ENCODE assay signal across 8 cellular contexts in the genomic region with DNA sequence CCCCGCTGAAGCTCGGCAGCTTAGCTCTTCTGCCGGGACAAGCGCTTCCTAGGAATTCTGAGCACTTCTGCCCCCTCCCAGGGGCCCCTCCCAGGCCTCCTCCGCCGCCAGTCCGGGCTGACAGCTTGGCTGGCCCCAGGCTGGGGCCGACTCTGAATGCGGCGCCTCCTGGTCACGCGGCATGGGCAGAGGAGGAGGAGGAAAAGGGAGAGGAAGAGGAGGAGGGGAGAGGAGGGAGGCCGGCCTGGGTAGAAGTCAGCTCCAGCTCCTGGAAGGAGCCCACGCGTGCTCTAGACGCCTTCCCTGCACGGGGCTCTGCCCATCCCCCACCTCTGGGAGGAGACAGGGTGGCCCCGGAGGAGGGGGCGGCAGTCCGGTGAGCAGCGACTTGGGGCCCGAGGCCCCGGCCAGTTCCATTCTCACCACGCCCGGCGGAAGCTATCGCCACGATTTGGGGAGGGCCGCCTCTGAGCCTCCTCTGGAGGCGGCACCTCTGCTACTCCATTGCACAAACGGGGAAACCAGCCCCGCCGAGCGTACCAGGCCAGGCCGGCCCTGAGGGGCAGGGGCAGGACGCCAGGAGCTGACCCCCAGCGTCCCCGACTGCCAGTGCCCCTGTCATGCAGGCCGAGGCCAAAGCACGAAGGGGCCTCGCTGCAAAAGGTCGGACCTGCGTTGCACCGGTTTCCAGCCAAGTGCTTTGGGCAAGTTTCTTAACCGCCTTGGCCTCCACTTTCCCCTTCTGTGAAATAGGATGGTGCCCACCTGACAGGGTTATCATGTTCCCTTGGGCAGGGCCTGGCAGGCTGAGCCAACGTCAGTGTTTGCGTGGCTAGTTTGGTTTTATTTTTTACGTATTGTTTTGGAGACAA. TPM values are rescaled to one million over a fixed set of nuclear protein-coding genes. Genes with fewer than 3 reads are reported as not detected.
DNase-seq lines count a peak whose midpoint lies in the region; ATAC-seq and TF ChIP-seq lines count a peak whose summit lies in the region.

No MANE protein-coding gene starts in this region.

- H3K4me1 Mint-ChIP-seq in activated CD4-positive, alpha-beta T cell treated with anti-CD3 and anti-CD28 coated beads, Interleukin-2, amount 10 ng/mL, durations not matched to agents 7 days and 5 days, result peaks cover 18% of the 10 kb centered on the region
- H3K4me1 Mint-ChIP-seq in activated naive CD8-positive, alpha-beta T cell treated with anti-CD3 and anti-CD28 coated beads for 36 hours, result peaks cover 15% of the 10 kb centered on the region

- no CpG with 5 or more reads among the region's 48 CpGs for WGBS in iPS DF 6.9 (ENCODE audit: insufficient coverage, insufficient read length)
- 7 to 20% (median 10%) methylated on average over 14 to 48 of the region's 48 CpGs for WGBS in spleen, 5 donors

- no peaks in the 10 kb centered on the region for H3K27me3 ChIP-seq in iPS DF 6.9 (ENCODE audit: control insufficient read depth, insufficient read depth, low read length)
- H3K27me3 ChIP-seq in spleen (replicated peaks in 1 of 7), result peaks cover 0 to 23% (median 0%) of the 10 kb centered on the region in 7 donors
- H3K27me3 ChIP-seq in HAP-1 (ENCODE audit: low read depth), result no peaks in the 10 kb centered on the region; the same call in 1 of the 2 replicates

- H3K27ac Mint-ChIP-seq in activated CD4-positive, alpha-beta T cell treated with anti-CD3 and anti-CD28 coated beads, Interleukin-2, amount 10 ng/mL, durations not matched to agents 7 days and 5 days, result peak overlapping the region; percentile 82
- no peak overlapping the region for H3K27ac Mint-ChIP-seq in activated naive CD8-positive, alpha-beta T cell treated with anti-CD3 and anti-CD28 coated beads for 36 hours

- POLR2A ChIA-PET in activated CD4-positive, alpha-beta T cell treated with anti-CD3 and anti-CD28 coated beads, Interleukin-2, amount 10 ng/mL, durations not matched to agents 7 days and 5 days (lab: Charles Lee), result no interaction called here

- H3K36me3 ChIP-seq in iPS DF 6.9 (ENCODE audit: control insufficient read depth, insufficient read depth, low read length) (no peaks in the 10 kb centered on the region), spleen (no peaks in the 10 kb centered on the region), HAP-1 (replicated peaks) (no peaks in the 10 kb centered on the region)

- TF ChIP-seq CTCF in spleen (IDR thresholded peaks at IDR 0.05 in 8 of 11, conservative IDR thresholded peaks at IDR 0.05 in 3 of 11), result no peak

- no peaks in the 10 kb centered on the region for H3K36me3 Mint-ChIP-seq in activated CD4-positive, alpha-beta T cell treated with anti-CD3 and anti-CD28 coated beads, Interleukin-2, amount 10 ng/mL, durations not matched to agents 7 days and 5 days (ENCODE audit: low read depth)
- H3K36me3 Mint-ChIP-seq in activated naive CD8-positive, alpha-beta T cell treated with anti-CD3 and anti-CD28 coated beads for 36 hours, result no peaks in the 10 kb centered on the region

- no peaks in the 10 kb centered on the region for H3K9me3 Mint-ChIP-seq in activated CD4-positive, alpha-beta T cell treated with anti-CD3 and anti-CD28 coated beads, Interleukin-2, amount 10 ng/mL, durations not matched to agents 7 days and 5 days
- no peaks in the 10 kb centered on the region for H3K9me3 Mint-ChIP-seq in activated naive CD8-positive, alpha-beta T cell treated with anti-CD3 and anti-CD28 coated beads for 36 hours

- CTCF ChIA-PET in activated CD4-positive, alpha-beta T cell treated with anti-CD3 and anti-CD28 coated beads, Interleukin-2, amount 10 ng/mL, durations not matched to agents 7 days and 5 days (lab: Charles Lee), result interaction anchor here (0.9 to 2.6 kb wide), 7 partner anchors 8 to 127 kb away, joined by 3 to 8 read pairs (median 6); no protein-coding TSS in a partner anchor

- intact Hi-C loops in spleen (cut with DNase I; ENCODE audit: low total_unique reads), result no loop called here

- H3K27me3 Mint-ChIP-seq in activated CD4-positive, alpha-beta T cell treated with anti-CD3 and anti-CD28 coated beads, Interleukin-2, amount 10 ng/mL, durations not matched to agents 7 days and 5 days, result peaks cover 4% of the 10 kb centered on the region
- no peaks in the 10 kb centered on the region for H3K27me3 Mint-ChIP-seq in activated naive CD8-positive, alpha-beta T cell treated with anti-CD3 and anti-CD28 coated beads for 36 hours

- H3K4me1 ChIP-seq in iPS DF 6.9 (ENCODE audit: control insufficient read depth, insufficient read depth, low read length), result peaks cover 3% of the 10 kb centered on the region
- peaks cover 10 to 39% (median 28%) of the 10 kb centered on the region in 6 donors for H3K4me1 ChIP-seq in spleen
- H3K4me1 ChIP-seq in HAP-1, result peaks cover 9% of the 10 kb centered on the region

- peak overlapping the region; percentile 30 for H3K4me3 ChIP-seq in iPS DF 6.9 (ENCODE audit: low read length)
- H3K4me3 ChIP-seq in spleen, result peak overlapping the region; percentile 12 to 98 (median 70)
- H3K4me3 ChIP-seq in HAP-1, result no peak overlapping the region

- no peaks in the 10 kb centered on the region for H3K9me3 ChIP-seq in iPS DF 6.9 (ENCODE audit: control insufficient read depth, insufficient read depth, low read length)
- H3K9me3 ChIP-seq in spleen, result no peaks in the 10 kb centered on the region
- no peaks in the 10 kb centered on the region for H3K9me3 ChIP-seq in HAP-1

- TF ChIP-seq POLR2A in spleen (IDR thresholded peaks at IDR 0.05), result no peak

- DNase-seq in activated CD4-positive, alpha-beta T cell treated with anti-CD3 and anti-CD28 coated beads, Interleukin-2, amount 10 ng/mL, durations not matched to agents 7 days and 5 days, result peak; percentile 24
- no peak for DNase-seq in activated CD4-positive, alpha-beta T cell treated with anti-CD3 and anti-CD28 coated beads for 4 hours
- DNase-seq in activated naive CD8-positive, alpha-beta T cell treated with anti-CD3 and anti-CD28 coated beads for 36 hours, result peak; percentile 22
- no peak for DNase-seq in iPS DF 6.9 (ENCODE audit: low read depth, low spot score)
- peak; percentile 88 for DNase-seq in spleen
- no peak for DNase-seq in HAP-1 (ENCODE audit: low spot score in 2 of 2)

- in situ Hi-C loops in HAP-1 (cut with MboI; ENCODE audit: low sequenced_read_pairs), result no loop called here

- no peak for ATAC-seq in GM21576 (IDR thresholded peaks at IDR 0.05; ENCODE audit: unreplicated experiment)
- ATAC-seq in GM21515 (IDR thresholded peaks at IDR 0.05; ENCODE audit: unreplicated experiment), result no peak

- peak overlapping the region; percentile 67 for H3K4me3 Mint-ChIP-seq in activated CD4-positive, alpha-beta T cell treated with anti-CD3 and anti-CD28 coated beads, Interleukin-2, amount 10 ng/mL, durations not matched to agents 7 days and 5 days
- peak overlapping the region; percentile 64 for H3K4me3 Mint-ChIP-seq in activated naive CD8-positive, alpha-beta T cell treated with anti-CD3 and anti-CD28 coated beads for 36 hours

- H3K27ac ChIP-seq in iPS DF 6.9 (ENCODE audit: low read length), result no peak overlapping the region
- peak overlapping the region in 5 of 8 donors; percentile 10 to 91 (median 90) for H3K27ac ChIP-seq in spleen

RNA-seq across cellular contexts. Expression of a gene that starts 31.6 kb away (rescaled TPM):
- total RNA-seq in activated CD4-positive, alpha-beta T cell treated with anti-CD3 and anti-CD28 coated beads, Interleukin-2, amount 10 ng/mL, durations not matched to agents 7 days and 5 days, result 10 to 100 TPM; 44.9 to 45.3 TPM
- 10 to 100 TPM; 36.9 to 38.4 TPM for total RNA-seq in activated naive CD8-positive, alpha-beta T cell treated with anti-CD3 and anti-CD28 coated beads for 36 hours
- total RNA-seq in spleen, result 1 to 10 TPM; 2.3 to 4.8 (median 4.0) TPM
- 1 to 10 TPM; 3.5 to 4.0 (median 3.9) TPM for polyA plus RNA-seq in spleen

Comparison
In these comparisons a context has a peak if more than half of its experiments do, and no peak if none do; other contexts are left out.
1. DNase-seq: peak in activated CD4-positive, alpha-beta T cell treated with anti-CD3 and anti-CD28 coated beads, Interleukin-2, amount 10 ng/mL, durations not matched to agents 7 days and 5 days (single experiment), activated naive CD8-positive, alpha-beta T cell treated with anti-CD3 and anti-CD28 coated beads for 36 hours (single experiment) and spleen (single experiment); none in activated CD4-positive, alpha-beta T cell treated with anti-CD3 and anti-CD28 coated beads for 4 hours (0 of 2), iPS DF 6.9 (single experiment) and HAP-1 (0 of 2).
2. RNA of a gene that starts 31.6 kb away (total RNA-seq): 44.9 to 45.3 TPM in activated CD4-positive, alpha-beta T cell treated with anti-CD3 and anti-CD28 coated beads, Interleukin-2, amount 10 ng/mL, durations not matched to agents 7 days and 5 days and 36.9 to 38.4 TPM in activated naive CD8-positive, alpha-beta T cell treated with anti-CD3 and anti-CD28 coated beads for 36 hours; 2.3 to 4.8 TPM in spleen; every median in the first group is over 4 times any median in the second.